In the genomic region with DNA sequence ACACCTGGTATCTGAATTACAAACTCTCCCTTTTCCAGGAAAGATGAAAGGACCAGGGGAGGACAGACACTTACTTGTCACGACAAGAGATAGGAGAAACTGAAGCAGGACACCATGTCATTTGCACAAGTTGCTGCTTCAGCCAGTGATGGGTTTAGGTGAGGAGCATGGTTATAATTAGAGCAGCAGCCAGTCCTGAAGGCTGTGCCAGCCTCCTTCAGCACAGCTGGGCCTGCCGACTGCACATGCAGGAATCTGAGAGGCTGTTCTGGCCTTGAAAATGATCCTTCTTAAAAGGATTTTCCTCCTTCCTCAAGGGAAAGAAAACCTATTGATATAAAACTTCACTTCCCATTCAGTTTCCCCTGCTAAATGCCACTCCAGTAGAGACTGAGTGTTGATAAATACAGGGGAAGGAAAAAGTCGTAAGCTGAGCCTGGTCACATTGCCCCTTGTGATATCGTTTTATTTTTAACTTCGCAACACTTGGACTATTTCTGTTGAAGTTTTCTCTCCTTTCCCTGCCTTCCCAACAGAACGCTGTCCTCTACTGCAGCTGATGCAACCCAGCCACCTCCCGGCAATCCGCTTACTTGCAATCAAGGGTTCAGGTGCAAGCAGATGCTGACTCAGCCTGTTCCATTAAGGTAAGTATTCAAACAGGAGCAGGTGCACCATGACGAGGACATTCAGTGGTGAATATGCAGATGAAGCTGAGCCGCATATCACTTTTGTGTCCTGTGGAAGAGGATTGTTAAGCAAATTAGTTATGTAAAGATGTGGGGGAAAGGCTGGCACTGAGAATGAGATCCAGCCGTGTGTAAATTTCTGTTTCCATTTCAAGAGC, we compare ENCODE assay signal across 9 cellular contexts. TPM values are rescaled to one million over a fixed set of nuclear protein-coding genes. Genes with fewer than 3 reads are reported as not detected.
DNase-seq lines count a peak whose midpoint lies in the region; ATAC-seq, FAIRE-seq and TF ChIP-seq lines count a peak whose summit lies in the region.
"Had no signal": no experiment of that assay in that cellular context is flagged by ENCODE, and none has a peak within 500 bp of the region (broad histone marks: within the 10 kb centered on the region; RNA-seq: fewer than 3 reads in every experiment).

Gene FBXO40 (plus strand): TSS at position 524 of the 847 bp plus-strand sequence. CDS start 27,197 bp downstream, outside the sequence.

- TF ChIP-seq CTCF in left lung (IDR thresholded peaks at IDR 0.05) (no peak), GM13976 (IDR thresholded peaks at IDR 0.05; ENCODE audit: borderline replicate concordance, control extremely low read depth, extremely low read depth, insufficient read depth, missing control alignments) (no peak)

- peak; percentile 79 for FAIRE-seq in GM12892 (lab: Jason Lieb, UNC)

- H3K9ac ChIP-seq in HUES48 (ENCODE audit: low read depth, low read length) (peak within 1 kb of the TSS; percentile 85), adipocyte (ENCODE audit: low read length) (no peak within 1 kb of the TSS)

- no peak for DNase-seq in GM12892 (ENCODE audit: insufficient read length)
- DNase-seq in adipocyte (ENCODE audit: low read depth) = peak; percentile 11
- DNase-seq in left lung = no peak
- no peak for DNase-seq in GM13976 (ENCODE audit: low spot score)
- DNase-seq in A172 (ENCODE audit: low spot score) = no peak

- no peak for TF ChIP-seq POLR2A in GM12892 (IDR thresholded peaks at IDR 0.05; ENCODE audit: low read depth, low read length)

- no peaks in the 10 kb centered on the region for H3K27me3 ChIP-seq in HUES48 (ENCODE audit: control insufficient read depth, insufficient read depth, low read length)
- H3K27me3 ChIP-seq in adipocyte (replicated peaks; ENCODE audit: control insufficient read depth, insufficient read depth, low read length) = peaks cover 8% of the 10 kb centered on the region
- no peaks in the 10 kb centered on the region for H3K27me3 ChIP-seq in left lung

- in situ Hi-C loops in GM13976 (cut with MboI; ENCODE audit: low sequenced_read_pairs, unreplicated experiment) = no loop called here

- peak within 1 kb of the TSS; percentile 33 for H3K4me3 ChIP-seq in HUES48 (ENCODE audit: low read depth, low read length)
- H3K4me3 ChIP-seq in adipocyte (ENCODE audit: low read length) = no peak within 1 kb of the TSS
- no peak within 1 kb of the TSS for H3K4me3 ChIP-seq in left lung

- H3K4me1 ChIP-seq in HUES48 (ENCODE audit: control insufficient read depth, insufficient read depth, low read length) = peaks cover 46% of the 10 kb centered on the region
- H3K4me1 ChIP-seq in adipocyte (ENCODE audit: control insufficient read depth, insufficient read depth, low read length) = no peaks in the 10 kb centered on the region
- H3K4me1 ChIP-seq in left lung = no peaks in the 10 kb centered on the region

- H3K27ac ChIP-seq in HUES48 (ENCODE audit: low read depth, low read length) (peak within 1 kb of the TSS; percentile 94), left lung (no peak within 1 kb of the TSS)
- H3K27ac ChIP-seq: VCaP had no signal

- no peaks in the 10 kb centered on the region for H3K36me3 ChIP-seq in HUES48 (ENCODE audit: control insufficient read depth, insufficient read depth, low read length)
- no peaks in the 10 kb centered on the region for H3K36me3 ChIP-seq in adipocyte (ENCODE audit: control insufficient read depth, insufficient read depth, low read length, severe bottlenecking)
- H3K36me3 ChIP-seq in left lung = no peaks in the 10 kb centered on the region

- peak; percentile 49 for ATAC-seq in left lung
- no peak for ATAC-seq in SK-N-SH treated with all-trans-retinoic acid at 6 μM for 48 hours
- ATAC-seq in GM21786 (IDR thresholded peaks at IDR 0.05; ENCODE audit: unreplicated experiment) = no peak

- intact Hi-C loops in left lung (cut with DNase I) = no loop called here

- H3K9me3 ChIP-seq in HUES48 (ENCODE audit: control insufficient read depth, insufficient read depth, low read length) (no peaks in the 10 kb centered on the region), adipocyte (ENCODE audit: control insufficient read depth, low read length) (no peaks in the 10 kb centered on the region), left lung (no peaks in the 10 kb centered on the region)

TF ChIP-seq in SK-N-SH treated with all-trans-retinoic acid at 6 μM for 48 hours, 23 proteins besides CTCF, POLR2A, EP300 and RAD21:
- TF ChIP-seq TOX (CRISPR knock-in tag; IDR thresholded peaks at IDR 0.05; ENCODE audit: borderline replicate concordance) (no peak), PPARA (CRISPR knock-in tag; IDR thresholded peaks at IDR 0.05; ENCODE audit: borderline replicate concordance) (no peak), ZNF565 (CRISPR knock-in tag; conservative IDR thresholded peaks at IDR 0.05; ENCODE audit: low read depth) (no peak), ZNF70 (CRISPR knock-in tag; IDR thresholded peaks at IDR 0.05) (no peak), CSRNP3 (CRISPR knock-in tag; IDR thresholded peaks at IDR 0.05) (no peak), CSDC2 (CRISPR knock-in tag; IDR thresholded peaks at IDR 0.05) (no peak), TCF4 (CRISPR knock-in tag; IDR thresholded peaks at IDR 0.05; ENCODE audit: borderline replicate concordance) (no peak)

RNA-seq across cellular contexts. Expression of gene FBXO40, which starts in this region (rescaled TPM):
- 0.17 TPM for polyA plus RNA-seq in GM12892 (2012; ENCODE audit: missing spikeins)
- total RNA-seq in left lung = under 1 TPM; 0.03 to 0.05 TPM
- 0.09 TPM in 1 of 2 replicates, not detected in the other for total RNA-seq in A172 (2014; rRNA removed; shearing (Covaris generic))

Comparison
In these comparisons a context has a peak if more than half of its experiments do, and no peak if none do; other contexts are left out.
1. Peak in ATAC-seq in left lung; RNA of the gene not detected or under 1 TPM.